In genomic region chr6:112117554-112117953, GRCh38 we compare ENCODE assay signal across 2 cellular contexts.
TF ChIP-seq lines count a peak whose summit lies in the region.

No MANE protein-coding gene starts in this region.

TF ChIP-seq in IMR-90, 13 proteins besides CTCF, POLR2A, EP300 and RAD21:
- TF ChIP-seq RCOR1 (IDR thresholded peaks at IDR 0.05; ENCODE audit: insufficient replicate concordance, low read length) (no peak), BHLHE40 (IDR thresholded peaks at IDR 0.05; ENCODE audit: low read depth, low read length) (no peak), MAFK (IDR thresholded peaks at IDR 0.05; ENCODE audit: low read depth, low read length) (no peak), CEBPB (IDR thresholded peaks at IDR 0.05; ENCODE audit: low read depth, low read length) (no peak), CHD1 (IDR thresholded peaks at IDR 0.05; ENCODE audit: low read depth, low read length) (no peak), MXI1 (IDR thresholded peaks at IDR 0.05; ENCODE audit: borderline replicate concordance, low read depth, low read length) (no peak), NFE2L2 (IDR thresholded peaks at IDR 0.05; ENCODE audit: low read depth, low read length) (no peak), SMC3 (IDR thresholded peaks at IDR 0.05; ENCODE audit: low read depth, low read length) (no peak), MAZ (IDR thresholded peaks at IDR 0.05; ENCODE audit: borderline replicate concordance, low read depth, low read length) (no peak), FOS (IDR thresholded peaks at IDR 0.05; ENCODE audit: low read depth, low read length) (no peak), RFX5 (IDR thresholded peaks at IDR 0.05; ENCODE audit: low read depth, low read length) (no peak)
- TF ChIP-seq, protein P1, sequence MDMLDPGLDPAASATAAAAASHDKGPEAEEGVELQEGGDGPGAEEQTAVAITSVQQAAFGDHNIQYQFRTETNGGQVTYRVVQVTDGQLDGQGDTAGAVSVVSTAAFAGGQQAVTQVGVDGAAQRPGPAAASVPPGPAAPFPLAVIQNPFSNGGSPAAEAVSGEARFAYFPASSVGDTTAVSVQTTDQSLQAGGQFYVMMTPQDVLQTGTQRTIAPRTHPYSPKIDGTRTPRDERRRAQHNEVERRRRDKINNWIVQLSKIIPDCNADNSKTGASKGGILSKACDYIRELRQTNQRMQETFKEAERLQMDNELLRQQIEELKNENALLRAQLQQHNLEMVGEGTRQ (IDR thresholded peaks at IDR 0.05; ENCODE audit: low read depth, low read length), result no peak
- TF ChIP-seq, protein P2, sequence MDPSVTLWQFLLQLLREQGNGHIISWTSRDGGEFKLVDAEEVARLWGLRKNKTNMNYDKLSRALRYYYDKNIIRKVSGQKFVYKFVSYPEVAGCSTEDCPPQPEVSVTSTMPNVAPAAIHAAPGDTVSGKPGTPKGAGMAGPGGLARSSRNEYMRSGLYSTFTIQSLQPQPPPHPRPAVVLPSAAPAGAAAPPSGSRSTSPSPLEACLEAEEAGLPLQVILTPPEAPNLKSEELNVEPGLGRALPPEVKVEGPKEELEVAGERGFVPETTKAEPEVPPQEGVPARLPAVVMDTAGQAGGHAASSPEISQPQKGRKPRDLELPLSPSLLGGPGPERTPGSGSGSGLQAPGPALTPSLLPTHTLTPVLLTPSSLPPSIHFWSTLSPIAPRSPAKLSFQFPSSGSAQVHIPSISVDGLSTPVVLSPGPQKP (IDR thresholded peaks at IDR 0.05; ENCODE audit: borderline replicate concordance, low read depth, low read length), result no peak

TF ChIP-seq in GM12891, 5 proteins besides CTCF, POLR2A, EP300 and RAD21 (continued from another document):
- TF ChIP-seq TAF1 (IDR thresholded peaks at IDR 0.05; ENCODE audit: low read depth, low read length) (no peak), POLR2AphosphoS5 (IDR thresholded peaks at IDR 0.05; ENCODE audit: low read depth, low read length) (no peak), PAX5 (IDR thresholded peaks at IDR 0.05; ENCODE audit: insufficient read depth, low read length, severe bottlenecking) (no peak), SPI1 (IDR thresholded peaks at IDR 0.05; ENCODE audit: low read depth, low read length) (no peak)
